Comparison of ENCODE assay signal across 19 cellular contexts in the genomic region with DNA sequence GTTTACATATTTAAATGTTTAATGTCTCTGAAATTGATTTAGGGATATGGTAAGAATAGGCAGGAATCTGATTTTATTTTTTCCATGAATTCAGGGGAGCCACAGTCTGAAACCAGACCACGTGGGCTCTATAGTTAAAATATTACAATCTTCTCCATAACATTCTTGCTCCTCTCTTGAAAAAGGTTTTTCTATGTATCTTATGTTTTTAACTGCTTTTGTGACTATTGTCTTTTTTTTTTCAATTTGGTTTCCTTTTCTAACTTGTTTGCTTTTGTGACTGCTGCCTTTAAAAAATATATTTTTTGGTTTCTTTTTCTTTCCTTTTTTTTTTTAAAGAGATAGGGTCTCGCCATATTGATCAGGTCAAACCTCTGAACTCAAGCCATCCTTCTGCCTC.
"Had no signal": no experiment of that assay in that cellular context is flagged by ENCODE, and none has a peak within 500 bp of the region (broad histone marks: within the 10 kb centered on the region; RNA-seq: fewer than 3 reads in every experiment).

No MANE protein-coding gene starts in this region.

- H3K4me1 ChIP-seq: testis had no signal

- H3K36me3 Mint-ChIP-seq: WTC11 had no signal

- H3K27ac Mint-ChIP-seq: nephron, WTC11 had no signal

- H3K27ac ChIP-seq: body of pancreas, coronary artery, heart left ventricle, psoas muscle, right lobe of liver, SJSA1, spleen, testis, upper lobe of right lung had no signal

- FAIRE-seq: endothelial cell of umbilical vein had no signal

- H3K4me3 Mint-ChIP-seq: nephron, WTC11 had no signal

- H3K27me3 ChIP-seq: body of pancreas, heart left ventricle, right lobe of liver, SJSA1, spleen, testis, upper lobe of right lung had no signal

- H3K36me3 ChIP-seq: heart left ventricle, right lobe of liver, SJSA1, spleen, upper lobe of right lung had no signal

- H3K9me3 ChIP-seq: body of pancreas, heart left ventricle, psoas muscle, right lobe of liver, SJSA1, spleen, testis, upper lobe of right lung had no signal

- H3K4me3 ChIP-seq: body of pancreas, coronary artery, heart left ventricle, psoas muscle, right lobe of liver, SJSA1, spleen, testis, upper lobe of right lung had no signal

- ATAC-seq: body of pancreas, heart left ventricle, psoas muscle, right lobe of liver, upper lobe of right lung, WTC11 had no signal

- H3K9me3 Mint-ChIP-seq: nephron, WTC11 had no signal

- DNase-seq: activated gamma-delta T cell treated with Interleukin-2 at 50 U/mL for 16 hours; amniotic stem cell; body of pancreas; central memory CD4-positive, alpha-beta T cell; effector CD4-positive, alpha-beta T cell; heart left ventricle; mammary epithelial cell; psoas muscle; right lobe of liver; spleen; stimulated activated CD4-positive, alpha-beta T cell treated with anti-CD3 and anti-CD28 coated beads, Interleukin-1b, Interleukin-23, amount 100 ng/mL, for 48 hours; stimulated activated naive CD4-positive, alpha-beta T cell treated with Interleukin-2 at 50 U/mL for 16 hours; testis; upper lobe of right lung had no signal
